Comparison of ENCODE assay signal across 14 cellular contexts in genomic region chr9:128201441-128202369, GRCh38. TPM values are rescaled to one million over a fixed set of nuclear protein-coding genes. Genes with fewer than 3 reads are reported as not detected.
DNase-seq lines count a peak whose midpoint lies in the region; ATAC-seq and TF ChIP-seq lines count a peak whose summit lies in the region.
"Had no signal": no experiment of that assay in that cellular context is flagged by ENCODE, and none has a peak within 500 bp of the region (broad histone marks: within the 10 kb centered on the region; RNA-seq: fewer than 3 reads in every experiment).

No MANE protein-coding gene starts in this region.

- WGBS in body of pancreas, 2 donors, result 80 to 85% methylated on average over 12 to 13 of the region's 13 CpGs

- peak overlapping the region; percentile 64 for H3K27ac Mint-ChIP-seq in activated CD4-positive, alpha-beta T cell treated with anti-CD3 and anti-CD28 coated beads, Interleukin-2, amount 10 ng/mL, durations not matched to agents 24 days and 14 days
- H3K27ac Mint-ChIP-seq in CD4-positive, alpha-beta memory T cell, result no peak overlapping the region

- no peaks in the 10 kb centered on the region for H3K9me3 ChIP-seq in NT2/D1 (ENCODE audit: insufficient read depth, low read length)
- no peaks in the 10 kb centered on the region for H3K9me3 ChIP-seq in body of pancreas
- H3K9me3 ChIP-seq in CD4-positive, alpha-beta memory T cell (ENCODE audit: control insufficient read depth in 1 of 2, low read length in 2 of 2), result no peaks in the 10 kb centered on the region
- H3K9me3 ChIP-seq: gastrocnemius medialis had no signal

- no peaks in the 10 kb centered on the region for H3K27me3 ChIP-seq in NT2/D1 (ENCODE audit: insufficient read depth, insufficient read length)
- peaks cover 0 to 5% (median 0%) of the 10 kb centered on the region in 45 donors for H3K27me3 ChIP-seq in dorsolateral prefrontal cortex
- H3K27me3 ChIP-seq in body of pancreas, result no peaks in the 10 kb centered on the region
- H3K27me3 ChIP-seq in CD4-positive, alpha-beta memory T cell (ENCODE audit: insufficient read depth, low read length), result no peaks in the 10 kb centered on the region
- H3K27me3 ChIP-seq: cardiac muscle cell had no signal

- H3K9me3 Mint-ChIP-seq in activated CD4-positive, alpha-beta T cell treated with anti-CD3 and anti-CD28 coated beads, Interleukin-2, amount 10 ng/mL, durations not matched to agents 24 days and 14 days, result no peaks in the 10 kb centered on the region
- H3K9me3 Mint-ChIP-seq in CD4-positive, alpha-beta memory T cell, result no peaks in the 10 kb centered on the region
- H3K9me3 Mint-ChIP-seq: immature natural killer cell had no signal

- TF ChIP-seq CTCF in dorsolateral prefrontal cortex (IDR thresholded peaks at IDR 0.05 in 54 of 56, conservative IDR thresholded peaks at IDR 0.05 in 2 of 56; ENCODE audit: low read depth in 1 of 56, partially characterized antibody in 56 of 56) (peak in 1 of 56 donors; percentile 10), body of pancreas (IDR thresholded peaks at IDR 0.05) (no peak)

- H3K9ac ChIP-seq in NT2/D1 (ENCODE audit: insufficient read length, low read depth), result peak overlapping the region; percentile 28

- peaks cover 27% of the 10 kb centered on the region for H3K27me3 Mint-ChIP-seq in activated CD4-positive, alpha-beta T cell treated with anti-CD3 and anti-CD28 coated beads, Interleukin-2, amount 10 ng/mL, durations not matched to agents 24 days and 14 days
- H3K27me3 Mint-ChIP-seq in CD4-positive, alpha-beta memory T cell, result peaks cover 2 to 4% of the 10 kb centered on the region in 2 donors

- peaks cover 16% of the 10 kb centered on the region for H3K4me1 Mint-ChIP-seq in activated CD4-positive, alpha-beta T cell treated with anti-CD3 and anti-CD28 coated beads, Interleukin-2, amount 10 ng/mL, durations not matched to agents 24 days and 14 days
- peaks cover 0 to 13% (median 6%) of the 10 kb centered on the region in 4 donors for H3K4me1 Mint-ChIP-seq in CD4-positive, alpha-beta memory T cell

- H3K27ac ChIP-seq in dorsolateral prefrontal cortex (peak overlapping the region in 43 of 59 donors; percentile 10 to 97 (median 84)), body of pancreas (no peak overlapping the region)
- H3K27ac ChIP-seq in CD4-positive, alpha-beta memory T cell (ENCODE audit: low read depth, low read length), result no peak overlapping the region
- H3K27ac ChIP-seq: cardiac muscle cell, gastrocnemius medialis had no signal

- no peak for ATAC-seq in body of pancreas
- no peak for ATAC-seq in HG02678 (IDR thresholded peaks at IDR 0.05; ENCODE audit: unreplicated experiment)
- ATAC-seq: gastrocnemius medialis had no signal

- intact Hi-C loops in activated CD4-positive, alpha-beta T cell treated with anti-CD3 and anti-CD28 coated beads, Interleukin-2, amount 10 ng/mL, durations not matched to agents 24 days and 14 days (cut with micrococcal nuclease), result loop anchor here (5.0 kb wide), 1 partner anchor 141 kb away; the partner anchor contains the start of gene SLC27A4
- intact Hi-C loops in dorsolateral prefrontal cortex (cut with DNase I) (loop anchor here in 1 of 2 donors (5.0 kb wide), 1 partner anchor 141 kb away; the partner anchor contains the start of gene SLC27A4), body of pancreas (cut with DNase I) (no loop called here)
- intact Hi-C loops in CD4-positive, alpha-beta memory T cell (cut with micrococcal nuclease), result no loop called here

- POLR2A ChIA-PET in CD4-positive, alpha-beta memory T cell (lab: Charles Lee; ENCODE audit: partially characterized antibody), result interaction anchor here (0.6 to 1.8 kb wide), 3 partner anchors 9 to 1588 kb away, joined by 3 to 5 read pairs (median 4); partner anchors contain the start of gene CIZ1

- H3K36me3 ChIP-seq in NT2/D1 (ENCODE audit: insufficient read depth, insufficient read length, low read length) (peaks cover 25% of the 10 kb centered on the region), body of pancreas (replicated peaks in 1 of 2; ENCODE audit: insufficient read depth in 1 of 2, low read depth in 2 of 2) (no peaks in the 10 kb centered on the region)
- no peaks in the 10 kb centered on the region for H3K36me3 ChIP-seq in CD4-positive, alpha-beta memory T cell (ENCODE audit: insufficient read depth, low read length)
- H3K36me3 ChIP-seq: cardiac muscle cell, gastrocnemius medialis had no signal

- H3K4me1 ChIP-seq in NT2/D1 (ENCODE audit: insufficient read depth, insufficient read length) (peaks cover 14% of the 10 kb centered on the region), body of pancreas (peaks cover 12% of the 10 kb centered on the region)
- peaks cover 13% of the 10 kb centered on the region for H3K4me1 ChIP-seq in CD4-positive, alpha-beta memory T cell (ENCODE audit: insufficient read depth, low read length)

- CTCF ChIA-PET in CD4-positive, alpha-beta memory T cell (lab: Charles Lee; ENCODE audit: partially characterized antibody), result no interaction called here

- no peak for DNase-seq in activated CD4-positive, alpha-beta T cell treated with anti-CD3 and anti-CD28 coated beads, Interleukin-2, amount 10 ng/mL, durations not matched to agents 24 days and 14 days
- DNase-seq in activated CD4-positive, alpha-beta T cell treated with anti-CD3 and anti-CD28 coated beads, Interleukin-2, amount 50 U/mL, for 4 hours, result no peak
- DNase-seq in NT2/D1 (ENCODE audit: low read depth, low spot score), result no peak
- peak in 4 of 10 donors; percentile 45 to 78 (median 66) for DNase-seq in dorsolateral prefrontal cortex
- DNase-seq in putamen (ENCODE audit: low spot score), result peak; percentile 42
- no peak for DNase-seq in body of pancreas
- DNase-seq in CD4-positive, alpha-beta memory T cell, result no peak
- DNase-seq: activated effector memory CD4-positive, alpha-beta T cell treated with anti-CD3 and anti-CD28 coated beads, Interleukin-2, amount 50 U/mL, for 16 hours; gastrocnemius medialis; immature natural killer cell; mammary epithelial cell; small intestine had no signal

- no peak overlapping the region for H3K4me3 Mint-ChIP-seq in activated CD4-positive, alpha-beta T cell treated with anti-CD3 and anti-CD28 coated beads, Interleukin-2, amount 10 ng/mL, durations not matched to agents 24 days and 14 days
- peak overlapping the region in 2 of 8 donors; percentile 25 to 73 for H3K4me3 Mint-ChIP-seq in CD4-positive, alpha-beta memory T cell

- no peaks in the 10 kb centered on the region for H3K36me3 Mint-ChIP-seq in activated CD4-positive, alpha-beta T cell treated with anti-CD3 and anti-CD28 coated beads, Interleukin-2, amount 10 ng/mL, durations not matched to agents 24 days and 14 days (ENCODE audit: low read depth)
- H3K36me3 Mint-ChIP-seq in CD4-positive, alpha-beta memory T cell, result no peaks in the 10 kb centered on the region
- H3K36me3 Mint-ChIP-seq: immature natural killer cell had no signal

- no peak overlapping the region for H3K4me3 ChIP-seq in NT2/D1 (ENCODE audit: insufficient read length, low read depth)
- no peak overlapping the region for H3K4me3 ChIP-seq in dorsolateral prefrontal cortex
- H3K4me3 ChIP-seq in body of pancreas, result no peak overlapping the region
- H3K4me3 ChIP-seq in CD4-positive, alpha-beta memory T cell (ENCODE audit: low read length in 2 of 2), result no peak overlapping the region
- H3K4me3 ChIP-seq: cardiac muscle cell had no signal

- TF ChIP-seq POLR2A in body of pancreas (IDR thresholded peaks at IDR 0.05), result no peak

RNA-seq across cellular contexts. Expression of gene DNM1, which starts 1.5 kb away (rescaled TPM):
- 0.95 and 1.5 TPM in 2 replicates for total RNA-seq in activated CD4-positive, alpha-beta T cell treated with anti-CD3 and anti-CD28 coated beads, Interleukin-2, amount 10 ng/mL, durations not matched to agents 24 days and 14 days
- 1,000 to 10,000 TPM in 1 of 120 experiments, 100 to 1,000 TPM in 119; 213 to 1,033 (median 740) TPM for total RNA-seq in dorsolateral prefrontal cortex
- 10 to 100 TPM; 13.0 to 29.0 TPM for total RNA-seq in body of pancreas
- 1 to 10 TPM; 1.4 to 2.2 TPM for total RNA-seq in CD4-positive, alpha-beta memory T cell
- not detected for polyA plus RNA-seq in CD4-positive, alpha-beta memory T cell

RNA-seq across cellular contexts. Expression of gene CIZ1, which starts 10.3 kb away (rescaled TPM):
- 142 and 143 TPM in 2 replicates for total RNA-seq in activated CD4-positive, alpha-beta T cell treated with anti-CD3 and anti-CD28 coated beads, Interleukin-2, amount 10 ng/mL, durations not matched to agents 24 days and 14 days
- total RNA-seq in dorsolateral prefrontal cortex (100 to 1,000 TPM; 120 to 216 (median 165) TPM), body of pancreas (10 to 100 TPM; 58.4 to 61.6 TPM)
- 100 to 1,000 TPM; 156 to 165 TPM for total RNA-seq in CD4-positive, alpha-beta memory T cell
- 10 to 100 TPM in 1 of 2 donors, 1 to 10 TPM in 1; 3.1 to 38.9 TPM for polyA plus RNA-seq in CD4-positive, alpha-beta memory T cell

RNA-seq across cellular contexts. Expression of gene BBLN, which starts 41.6 kb away (rescaled TPM):
- 89.3 and 91.4 TPM in 2 replicates for total RNA-seq in activated CD4-positive, alpha-beta T cell treated with anti-CD3 and anti-CD28 coated beads, Interleukin-2, amount 10 ng/mL, durations not matched to agents 24 days and 14 days
- 100 to 1,000 TPM in 104 of 120 experiments, 10 to 100 TPM in 16; 56.9 to 208 (median 122) TPM for total RNA-seq in dorsolateral prefrontal cortex
- total RNA-seq in body of pancreas, result 100 to 1,000 TPM; 113 to 129 TPM
- 10 to 100 TPM; 47.8 to 50.5 TPM for total RNA-seq in CD4-positive, alpha-beta memory T cell
- polyA plus RNA-seq in CD4-positive, alpha-beta memory T cell, result 100 to 1,000 TPM; 110 to 136 TPM

RNA-seq across cellular contexts. Expression of gene LCN2, which starts 52.5 kb away (rescaled TPM):
- total RNA-seq in activated CD4-positive, alpha-beta T cell treated with anti-CD3 and anti-CD28 coated beads, Interleukin-2, amount 10 ng/mL, durations not matched to agents 24 days and 14 days, result not detected in 2 replicates
- total RNA-seq in dorsolateral prefrontal cortex, result 10 to 100 TPM in 1 of 120 experiments, 1 to 10 TPM in 18, under 1 TPM in 4, not detected in 97; 0.59 to 10.1 (median 1.4) TPM
- total RNA-seq in body of pancreas, result 10 to 100 TPM in 1 of 2 donors, 1 to 10 TPM in 1; 4.9 to 24.6 TPM
- total RNA-seq in CD4-positive, alpha-beta memory T cell, result not detected
- polyA plus RNA-seq in CD4-positive, alpha-beta memory T cell, result not detected
- total RNA-seq: cardiac muscle cell had no signal
- polyA plus RNA-seq: cardiac muscle cell had no signal

Comparison
In these comparisons a context has a peak if more than half of its experiments do, and no peak if none do; other contexts are left out.
1. H3K27ac ChIP-seq: peak in dorsolateral prefrontal cortex (43 of 59); none in body of pancreas (0 of 4) and CD4-positive, alpha-beta memory T cell (single experiment).
2. RNA of gene DNM1, which starts 1.5 kb away (total RNA-seq): 213 to 1,033 TPM in dorsolateral prefrontal cortex; 13.0 to 29.0 TPM in body of pancreas, 1.4 to 2.2 TPM in CD4-positive, alpha-beta memory T cell and 0.95 to 1.5 TPM in activated CD4-positive, alpha-beta T cell treated with anti-CD3 and anti-CD28 coated beads, Interleukin-2, amount 10 ng/mL, durations not matched to agents 24 days and 14 days; every median in the first group is over 4 times any median in the second.